In genomic region chr6:329888-330691, GRCh38 we compare ENCODE assay signal across 15 cellular contexts. TPM values are rescaled to one million over a fixed set of nuclear protein-coding genes. Genes with fewer than 3 reads are reported as not detected.
DNase-seq lines count a peak whose midpoint lies in the region; ATAC-seq, FAIRE-seq and TF ChIP-seq lines count a peak whose summit lies in the region.
"Had no signal": no experiment of that assay in that cellular context is flagged by ENCODE, and none has a peak within 500 bp of the region (broad histone marks: within the 10 kb centered on the region; RNA-seq: fewer than 3 reads in every experiment).

No MANE protein-coding gene starts in this region.

- CTCF ChIA-PET in HEK293 (lab: Yijun Ruan, JAX): interaction anchor here (0.5 to 0.9 kb wide), 2 partner anchors 11 to 14 kb away, joined by 3 read pairs; no protein-coding TSS in a partner anchor
- CTCF ChIA-PET in GM12878 (lab: Yijun Ruan, JAX): interaction anchor here (0.9 to 8.5 kb wide), 13 partner anchors 8 to 142 kb away, joined by 3 to 83 read pairs (median 13); partner anchors contain the start of genes DUSP22 and IRF4

- DNase-seq in ELF-1 (ENCODE audit: low read depth, low spot score) (peak; percentile 66), GM12878 (ENCODE audit: low read depth, low spot score) (no peak), dedifferentiated amniotic fluid mesenchymal stem cell (ENCODE audit: extremely low spot score) (no peak), NCI-H1048 (lab: John Stamatoyannopoulos, UW) (no peak), MV-4-11 (lab: John Stamatoyannopoulos, UW) (no peak)
- DNase-seq: activated CD4-positive, alpha-beta T cell treated with anti-CD3 and anti-CD28 coated beads for 36 hours; BE2C; GM23248; NCI-H1930; stimulated activated naive CD4-positive, alpha-beta T cell had no signal

- ATAC-seq in GM12878 (peak; percentile 39), GM21526 (IDR thresholded peaks at IDR 0.05; ENCODE audit: low FRiP score, unreplicated experiment) (no peak)
- ATAC-seq: activated CD4-positive, alpha-beta T cell treated with anti-CD3 and anti-CD28 coated beads for 36 hours had no signal

- H3K9me3 ChIP-seq in HEK293 (ENCODE audit: control insufficient read depth, insufficient read depth, low read depth, low read length): no peaks in the 10 kb centered on the region
- H3K9me3 ChIP-seq in GM12878 (replicated peaks; ENCODE audit: control insufficient read depth, insufficient read depth, low read length): no peaks in the 10 kb centered on the region
- no peaks in the 10 kb centered on the region for H3K9me3 ChIP-seq in muscle layer of colon (ENCODE audit: low read length)

- TF ChIP-seq EP300 in GM12878 (IDR thresholded peaks at IDR 0.05; ENCODE audit: borderline replicate concordance in 1 of 2, control insufficient read depth in 1 of 2, low read depth in 2 of 2, low read length in 2 of 2): peak; percentile 15 to 36; a peak in 2 of 4 replicates

- FAIRE-seq in GM12878 (lab: Jason Lieb, UNC): no peak
- FAIRE-seq: endothelial cell of umbilical vein, G401.6 had no signal

- H3K27me3 ChIP-seq in GM12878 (replicated peaks in 1 of 2; ENCODE audit: control insufficient read depth in 2 of 2, insufficient read depth in 2 of 2, low read length in 1 of 2) (no peaks in the 10 kb centered on the region), muscle layer of colon (ENCODE audit: control insufficient read depth in 1 of 2, insufficient read depth in 2 of 2, low read length in 2 of 2) (no peaks in the 10 kb centered on the region)

- TSS peak; percentile 59 for BruUV-seq in GM12878 (replicated peaks; lab: Mats Ljungman, UMichigan)

- TF ChIP-seq CTCF in HEK293 (tag by site-specific recombination; IDR thresholded peaks at IDR 0.05) (peak; percentile 58; the same call in 1 of the 2 replicates), GM12878 (IDR thresholded peaks at IDR 0.05 in 2 of 3, conservative IDR thresholded peaks at IDR 0.05 in 1 of 3; ENCODE audit: control insufficient read depth in 2 of 3, extremely low read depth in 1 of 3, insufficient read depth in 1 of 3, low read depth in 3 of 3, low read length in 3 of 3) (peak in 2 of 3 experiments; percentile 16 to 35; a peak in 2 of 6 replicates)

- H3K4me2 ChIP-seq in GM12878 (ENCODE audit: control insufficient read depth, insufficient read depth): peak overlapping the region; percentile 80

- H4K20me1 ChIP-seq in GM12878 (ENCODE audit: control insufficient read depth, insufficient read depth): no peaks in the 10 kb centered on the region

- 48% methylated on average over 15 of the region's 15 CpGs for WGBS in GM12878 (ENCODE audit: insufficient coverage, insufficient replicate concordance, low lambda C conversion rate, missing lambda C conversion rate)

- no peak overlapping the region for H3K27ac ChIP-seq in HEK293 (ENCODE audit: extremely low read depth, low read depth, low read length)
- H3K27ac ChIP-seq in GM12878 (ENCODE audit: control insufficient read depth, insufficient read depth): peak overlapping the region; percentile 97
- peak overlapping the region; percentile 24 for H3K27ac ChIP-seq in muscle layer of colon (ENCODE audit: low read depth, low read length)
- H3K27ac ChIP-seq: GM23248 had no signal

- H3K4me1 ChIP-seq in HEK293 (ENCODE audit: control insufficient read depth, insufficient read depth, low read length) (peaks cover 35% of the 10 kb centered on the region), GM12878 (ENCODE audit: control insufficient read depth, insufficient read depth, low read length) (peaks cover 78% of the 10 kb centered on the region), muscle layer of colon (ENCODE audit: insufficient read depth, low read length) (peaks cover 50% of the 10 kb centered on the region)
- H3K4me1 ChIP-seq: BE2C had no signal

- SMC1A ChIA-PET in GM12878 (lab: Charles Lee; ENCODE audit: uncharacterized antibody, unreplicated experiment): interaction anchor here (0.7 to 17.1 kb wide), 20 partner anchors 10 to 352 kb away, joined by 3 to 707 read pairs (median 16); partner anchors contain the start of genes DUSP22 and IRF4

- H3K4me3 ChIP-seq in HEK293 (ENCODE audit: low read depth, low read length): no peak overlapping the region
- H3K4me3 ChIP-seq in GM12878: peak overlapping the region; percentile 35; the same call in 1 of the 2 replicates
- no peak overlapping the region for H3K4me3 ChIP-seq in muscle layer of colon (ENCODE audit: low read depth in 1 of 2, low read length in 2 of 2)
- H3K4me3 ChIP-seq: GM23248 had no signal

- no peaks in the 10 kb centered on the region for H3K36me3 ChIP-seq in HEK293 (ENCODE audit: control insufficient read depth in 2 of 2, insufficient read depth in 1 of 2, low read length in 2 of 2)
- peaks cover 13 to 14% of the 10 kb centered on the region in 2 experiments for H3K36me3 ChIP-seq in GM12878 (ENCODE audit: control insufficient read depth in 2 of 2, insufficient read depth in 2 of 2, low read length in 1 of 2)
- H3K36me3 ChIP-seq in muscle layer of colon (ENCODE audit: insufficient read depth, low read length): no peaks in the 10 kb centered on the region
- H3K36me3 ChIP-seq: BE2C had no signal

- peak overlapping the region; percentile 51 for H3K9ac ChIP-seq in GM12878 (ENCODE audit: control insufficient read depth, insufficient read depth, low read length)
- H3K9ac ChIP-seq in muscle layer of colon (ENCODE audit: low read length): no peak overlapping the region
- H3K9ac ChIP-seq: GM23248 had no signal

- no peak overlapping the region for H2AFZ ChIP-seq in GM12878 (ENCODE audit: control insufficient read depth, low read depth, low read length)
- H2AFZ ChIP-seq: GM23248 had no signal

- TF ChIP-seq RAD21 in GM12878 (IDR thresholded peaks at IDR 0.05; ENCODE audit: insufficient read depth, low read depth, low read length): peak; percentile 32; the same call in 1 of the 2 replicates

- POLR2A ChIA-PET in HEK293 (lab: Yijun Ruan, JAX): no interaction called here
- POLR2A ChIA-PET in GM12878 (lab: Charles Lee): interaction anchor here (0.7 to 8.4 kb wide), 12 partner anchors 7 to 100 kb away, joined by 3 to 165 read pairs (median 10); partner anchors contain the start of gene DUSP22

- no peak for TF ChIP-seq POLR2A in GM12878 (IDR thresholded peaks at IDR 0.05; ENCODE audit: low read depth, low read length)

- peaks cover 73% of the 10 kb centered on the region for H3K79me2 ChIP-seq in GM12878 (ENCODE audit: control insufficient read depth, insufficient read depth, low read length)

- intact Hi-C loops in GM12878 (cut with micrococcal nuclease; ENCODE audit: unreplicated experiment): no loop called here

- in situ Hi-C loops in GM12878 (cut with MboI): no loop called here

- RAD21 ChIA-PET in GM12878 (lab: Charles Lee; ENCODE audit: unreplicated experiment): interaction anchor here (0.7 to 8.2 kb wide), 21 partner anchors 7 to 107 kb away, joined by 3 to 170 read pairs (median 27); partner anchors contain the start of genes DUSP22 and IRF4

TF ChIP-seq in HEK293, 187 proteins besides CTCF, POLR2A, EP300 and RAD21 (continues in another document):
- peak; percentile 43; the same call in 1 of the 2 replicates for TF ChIP-seq ZBTB20 (tag by site-specific recombination; IDR thresholded peaks at IDR 0.05)
- TF ChIP-seq ZNF777 (tag by site-specific recombination; IDR thresholded peaks at IDR 0.05; ENCODE audit: borderline replicate concordance): no peak
- peak; percentile 80 for TF ChIP-seq IKZF3 (tag by site-specific recombination; IDR thresholded peaks at IDR 0.05)
- TF ChIP-seq ZNF707 (tag by site-specific recombination; IDR thresholded peaks at IDR 0.05): no peak
- peak; percentile 92 for TF ChIP-seq GLIS1 (tag by site-specific recombination; IDR thresholded peaks at IDR 0.05)
- no peak for TF ChIP-seq ZNF776 (tag by site-specific recombination; IDR thresholded peaks at IDR 0.05; ENCODE audit: borderline replicate concordance)
- no peak for TF ChIP-seq ZNF76 (tag by site-specific recombination; IDR thresholded peaks at IDR 0.05; ENCODE audit: borderline replicate concordance, low read depth)
- TF ChIP-seq GLI4 (tag by site-specific recombination; IDR thresholded peaks at IDR 0.05): no peak
- no peak for TF ChIP-seq MEIS1 (CRISPR knock-in tag; IDR thresholded peaks at IDR 0.05; ENCODE audit: borderline replicate concordance)
- no peak for TF ChIP-seq ZFHX2 (tag by site-specific recombination; conservative IDR thresholded peaks at IDR 0.05)

TF ChIP-seq in GM12878, 131 proteins besides CTCF, POLR2A, EP300 and RAD21 (continues in another document):
- TF ChIP-seq TAF1 (IDR thresholded peaks at IDR 0.05; ENCODE audit: borderline replicate concordance, low read depth, low read length): peak; percentile 27; the same call in 1 of the 2 replicates
- peak; percentile 33; the same call in 1 of the 2 replicates for TF ChIP-seq PAX5 (IDR thresholded peaks at IDR 0.05; ENCODE audit: borderline replicate concordance, low read depth, low read length)

RNA-seq across cellular contexts. Expression of gene DUSP22, which starts 37.8 kb away (rescaled TPM):
- 632 and 708 TPM in 2 replicates for total RNA-seq in GM12878 (2013; cell fraction: nucleolus; rRNA removed)
- total RNA-seq in GM12878 (2014; rRNA removed): 113 and 123 TPM in 2 replicates
- total RNA-seq in GM12878 (2014; rRNA removed; fragmentation: Illumina TruSeq; extraction: Trizol): 80.6 and 83.3 TPM in 2 replicates
- 125 and 130 TPM in 2 replicates for total RNA-seq in GM12878 (2021)
- 128 TPM for polyA plus RNA-seq in GM12878 (2011; ENCODE audit: low read depth)
- polyA plus RNA-seq in GM12878 (2011; rRNA removed): 78.9 and 80.1 TPM in 2 replicates
- polyA plus RNA-seq in GM12878 (2011; cell fraction: cytosol; rRNA removed): 109 and 115 TPM in 2 replicates
- polyA plus RNA-seq in GM12878 (2011; cell fraction: nucleus; rRNA removed): 359 and 389 TPM in 2 replicates
- polyA plus RNA-seq in GM12878 (2012): 121 and 164 TPM in 2 replicates
- polyA plus RNA-seq in GM12878 (2014; fragmentation: Illumina TruSeq; extraction: Trizol): 87.9 and 101 TPM in 2 replicates
- 10 to 100 TPM; 93.4 to 99.7 TPM for polyA plus RNA-seq in GM12878 (2014; fragmentation: Nextera tagmentation; extraction: Ambion mirVana)
- 138 and 147 TPM in 2 replicates for polyA plus RNA-seq in GM12878 (2014; rRNA removed)
- 100 to 1,000 TPM; 150 to 156 TPM for polyA plus RNA-seq in GM12878 (2016; fragmentation: Nextera tagmentation; extraction: Ambion mirVana)
- polyA minus RNA-seq in GM12878 (2011; rRNA and poly(A)+ RNA removed): 84.5 and 84.7 TPM in 2 replicates
- 15.5 and 16.8 TPM in 2 replicates for polyA minus RNA-seq in GM12878 (2011; cell fraction: cytosol; rRNA and poly(A)+ RNA removed)
- 118 and 156 TPM in 2 replicates for polyA minus RNA-seq in GM12878 (2011; cell fraction: nucleus; rRNA and poly(A)+ RNA removed)
